ENCODE assay signal across 25 cellular contexts in the genomic region with DNA sequence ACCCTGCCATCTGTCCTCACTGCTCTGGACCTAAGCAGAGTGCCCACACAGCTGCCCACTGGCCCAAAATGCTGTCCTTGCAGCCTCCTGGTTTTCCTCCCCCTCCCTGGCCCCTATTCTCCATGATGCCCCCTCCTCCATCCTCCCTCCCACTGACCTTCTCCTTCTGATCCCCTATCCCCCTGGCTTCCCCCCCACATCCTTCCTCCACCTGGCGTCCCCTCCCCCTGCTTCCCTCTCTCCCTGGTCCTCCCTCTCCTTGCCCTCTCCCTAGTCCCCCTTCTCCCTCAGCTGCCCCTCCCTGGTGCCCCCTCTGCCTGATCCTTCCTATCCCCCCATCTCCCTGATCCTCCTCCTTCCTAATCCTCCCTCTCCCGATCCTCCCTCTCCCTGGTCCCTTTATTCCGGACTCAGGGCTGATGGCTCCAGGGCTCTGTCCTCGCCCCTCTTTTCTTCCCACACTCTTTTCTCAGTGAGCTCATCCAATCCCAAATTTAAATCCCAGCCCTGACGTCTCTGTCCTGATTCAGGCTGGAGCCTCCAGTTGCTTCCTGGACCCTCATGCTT. TPM values are rescaled to one million over a fixed set of nuclear protein-coding genes. Genes with fewer than 3 reads are reported as not detected.
DNase-seq lines count a peak whose midpoint lies in the region; ATAC-seq and TF ChIP-seq lines count a peak whose summit lies in the region.
"Had no signal": no experiment of that assay in that cellular context is flagged by ENCODE, and none has a peak within 500 bp of the region (broad histone marks: within the 10 kb centered on the region; RNA-seq: fewer than 3 reads in every experiment).

No MANE protein-coding gene starts in this region.

- WGBS in mesenchymal stem cell = 78% methylated on average over 5 of the region's 5 CpGs

- no peaks in the 10 kb centered on the region for H3K9me3 ChIP-seq in mesenchymal stem cell (ENCODE audit: control insufficient read depth, low read length)
- H3K9me3 ChIP-seq: sigmoid colon had no signal

- H3K18ac ChIP-seq in mesenchymal stem cell (ENCODE audit: low read depth in 1 of 2, low read length in 2 of 2) = no peak overlapping the region

- H3K4me2 ChIP-seq in mesenchymal stem cell (ENCODE audit: low read length, poor library complexity, severe bottlenecking) = no peak overlapping the region

- no peak overlapping the region for H3K9ac ChIP-seq in mesenchymal stem cell (ENCODE audit: low read length)

- no peak for DNase-seq in activated naive CD8-positive, alpha-beta T cell treated with anti-CD3 and anti-CD28 coated beads, Interleukin-2, amount 10 ng/mL, durations not matched to agents 7 days and 5 days
- DNase-seq in activated naive CD8-positive, alpha-beta T cell treated with anti-CD3 and anti-CD28 coated beads for 36 hours = no peak
- no peak for DNase-seq in mesenchymal stem cell
- DNase-seq in stimulated activated naive B cell treated with anti-CD40 and anti-IgM and Interleukin-4, amounts not matched to agents 10 μg/mL and 1 μg/mL and 100 μg/mL, for 72 hours = no peak
- no peak for DNase-seq in GM20000 (ENCODE audit: low spot score)
- DNase-seq: ACHN; activated CD4-positive, CD25-positive, alpha-beta regulatory T cell treated with anti-CD3 and anti-CD28 coated beads, Interleukin-2, amount 50 U/mL, for 72 hours; activated T-cell treated with anti-CD3 and anti-CD28 coated beads, Interleukin-2, amount 50 U/mL, for 72 hours; HCEC 1CT; KG1; NCI-H1436 treated with DMSO at 0.1 percent for 48 hours; NCI-H510A treated with DMSO at 0.1 percent for 48 hours; RPMI8226; sigmoid colon; stimulated activated CD4-positive, alpha-beta T cell treated with anti-CD3 and anti-CD28 coated beads, Interleukin-15, amount 100 ng/mL, for 24 hours had no signal

- no peak overlapping the region for H3K4me3 ChIP-seq in mesenchymal stem cell (ENCODE audit: insufficient read depth in 1 of 2, low read depth in 1 of 2, low read length in 2 of 2)
- H3K4me3 ChIP-seq: lung, sigmoid colon, SK-N-MC had no signal

- H3K4me1 ChIP-seq in mesenchymal stem cell (ENCODE audit: control insufficient read depth, insufficient read depth, low read depth, low read length) = peaks cover 20% of the 10 kb centered on the region

- no peaks in the 10 kb centered on the region for H3K36me3 Mint-ChIP-seq in activated naive CD8-positive, alpha-beta T cell treated with anti-CD3 and anti-CD28 coated beads, Interleukin-2, amount 10 ng/mL, durations not matched to agents 7 days and 5 days
- no peaks in the 10 kb centered on the region for H3K36me3 Mint-ChIP-seq in activated naive CD8-positive, alpha-beta T cell treated with anti-CD3 and anti-CD28 coated beads for 36 hours
- H3K36me3 Mint-ChIP-seq in IgD-negative memory B cell = peaks cover 4% of the 10 kb centered on the region
- H3K36me3 Mint-ChIP-seq in stimulated activated naive B cell treated with anti-CD40 and anti-IgM and Interleukin-4, amounts not matched to agents 10 μg/mL and 1 μg/mL and 100 μg/mL, for 72 hours = no peaks in the 10 kb centered on the region
- H3K36me3 Mint-ChIP-seq: brain had no signal

- peak overlapping the region in 1 of 2 experiments; percentile 38 for H2BK12ac ChIP-seq in mesenchymal stem cell (ENCODE audit: low read length in 2 of 2)

- H3K36me3 ChIP-seq in mesenchymal stem cell (ENCODE audit: control insufficient read depth in 1 of 2, insufficient read depth in 2 of 2, low read depth in 1 of 2, low read length in 2 of 2) = no peaks in the 10 kb centered on the region
- H3K36me3 ChIP-seq: sigmoid colon had no signal

- no peak overlapping the region for H3K14ac ChIP-seq in mesenchymal stem cell (ENCODE audit: low read length in 2 of 2)

- H4K8ac ChIP-seq in mesenchymal stem cell (ENCODE audit: low read length) = no peak overlapping the region

- H4K91ac ChIP-seq in mesenchymal stem cell (ENCODE audit: low read length) = peak overlapping the region; percentile 82

- H3K23ac ChIP-seq in mesenchymal stem cell (ENCODE audit: low read length in 2 of 2) = no peak overlapping the region

- H2BK120ac ChIP-seq in mesenchymal stem cell (ENCODE audit: low read depth, low read length) = no peak overlapping the region

- H3K27ac ChIP-seq in mesenchymal stem cell (ENCODE audit: low read length, poor library complexity, severe bottlenecking) = no peak overlapping the region
- H3K27ac ChIP-seq: C4-2B, sigmoid colon, SK-N-MC had no signal

- POLR2A ChIA-PET in activated naive CD8-positive, alpha-beta T cell treated with anti-CD3 and anti-CD28 coated beads, Interleukin-2, amount 10 ng/mL, durations not matched to agents 7 days and 5 days (lab: Charles Lee) = no interaction called here

- no peak overlapping the region for H3K4me3 Mint-ChIP-seq in activated naive CD8-positive, alpha-beta T cell treated with anti-CD3 and anti-CD28 coated beads, Interleukin-2, amount 10 ng/mL, durations not matched to agents 7 days and 5 days
- H3K4me3 Mint-ChIP-seq in activated naive CD8-positive, alpha-beta T cell treated with anti-CD3 and anti-CD28 coated beads for 36 hours = no peak overlapping the region
- peak overlapping the region in 2 of 4 donors; percentile 63 to 76 for H3K4me3 Mint-ChIP-seq in IgD-negative memory B cell
- no peak overlapping the region for H3K4me3 Mint-ChIP-seq in stimulated activated naive B cell treated with anti-CD40 and anti-IgM and Interleukin-4, amounts not matched to agents 10 μg/mL and 1 μg/mL and 100 μg/mL, for 72 hours
- H3K4me3 Mint-ChIP-seq: activated T-cell treated with anti-CD3 and anti-CD28 coated beads, Interleukin-2, amount 50 U/mL, for 72 hours; brain had no signal

- no peaks in the 10 kb centered on the region for H3K9me3 Mint-ChIP-seq in activated naive CD8-positive, alpha-beta T cell treated with anti-CD3 and anti-CD28 coated beads, Interleukin-2, amount 10 ng/mL, durations not matched to agents 7 days and 5 days
- H3K9me3 Mint-ChIP-seq in activated naive CD8-positive, alpha-beta T cell treated with anti-CD3 and anti-CD28 coated beads for 36 hours = no peaks in the 10 kb centered on the region
- H3K9me3 Mint-ChIP-seq in IgD-negative memory B cell = no peaks in the 10 kb centered on the region
- H3K9me3 Mint-ChIP-seq in stimulated activated naive B cell treated with anti-CD40 and anti-IgM and Interleukin-4, amounts not matched to agents 10 μg/mL and 1 μg/mL and 100 μg/mL, for 72 hours = no peaks in the 10 kb centered on the region
- H3K9me3 Mint-ChIP-seq: activated T-cell treated with anti-CD3 and anti-CD28 coated beads, Interleukin-2, amount 50 U/mL, for 72 hours had no signal

- H3K4me1 Mint-ChIP-seq in activated naive CD8-positive, alpha-beta T cell treated with anti-CD3 and anti-CD28 coated beads, Interleukin-2, amount 10 ng/mL, durations not matched to agents 7 days and 5 days = peaks cover 31% of the 10 kb centered on the region
- H3K4me1 Mint-ChIP-seq in activated naive CD8-positive, alpha-beta T cell treated with anti-CD3 and anti-CD28 coated beads for 36 hours = peaks cover 32% of the 10 kb centered on the region
- peaks cover 7 to 19% (median 17%) of the 10 kb centered on the region in 3 donors for H3K4me1 Mint-ChIP-seq in IgD-negative memory B cell
- peaks cover 18 to 32% of the 10 kb centered on the region in 2 donors for H3K4me1 Mint-ChIP-seq in stimulated activated naive B cell treated with anti-CD40 and anti-IgM and Interleukin-4, amounts not matched to agents 10 μg/mL and 1 μg/mL and 100 μg/mL, for 72 hours

- peak overlapping the region; percentile 73 for H2BK15ac ChIP-seq in mesenchymal stem cell (ENCODE audit: low read depth, poor library complexity, severe bottlenecking)

- peaks cover 3% of the 10 kb centered on the region for H3K27me3 Mint-ChIP-seq in activated naive CD8-positive, alpha-beta T cell treated with anti-CD3 and anti-CD28 coated beads, Interleukin-2, amount 10 ng/mL, durations not matched to agents 7 days and 5 days
- no peaks in the 10 kb centered on the region for H3K27me3 Mint-ChIP-seq in activated naive CD8-positive, alpha-beta T cell treated with anti-CD3 and anti-CD28 coated beads for 36 hours
- H3K27me3 Mint-ChIP-seq in IgD-negative memory B cell = peaks cover 1% of the 10 kb centered on the region
- peaks cover 10 to 12% of the 10 kb centered on the region in 2 donors for H3K27me3 Mint-ChIP-seq in stimulated activated naive B cell treated with anti-CD40 and anti-IgM and Interleukin-4, amounts not matched to agents 10 μg/mL and 1 μg/mL and 100 μg/mL, for 72 hours

- no peak overlapping the region for H3K4ac ChIP-seq in mesenchymal stem cell (ENCODE audit: low read depth in 1 of 2, low read length in 2 of 2)

- no peak overlapping the region for H2AK5ac ChIP-seq in mesenchymal stem cell (ENCODE audit: low read length, severe bottlenecking)

- no peak overlapping the region for H2BK5ac ChIP-seq in mesenchymal stem cell (ENCODE audit: low read depth, low read length, poor library complexity, severe bottlenecking)

- peaks cover 0 to 5% of the 10 kb centered on the region in 2 experiments for H3K27me3 ChIP-seq in mesenchymal stem cell (ENCODE audit: control insufficient read depth in 1 of 2, insufficient read depth in 1 of 2, low read length in 2 of 2)

- H2AFZ ChIP-seq in mesenchymal stem cell (ENCODE audit: low read depth, low read length) = no peak overlapping the region

- no peak for TF ChIP-seq CTCF in GM20000 (IDR thresholded peaks at IDR 0.05; ENCODE audit: extremely low read depth, missing control alignments)

- peak overlapping the region; percentile 39 for H3K27ac Mint-ChIP-seq in activated naive CD8-positive, alpha-beta T cell treated with anti-CD3 and anti-CD28 coated beads, Interleukin-2, amount 10 ng/mL, durations not matched to agents 7 days and 5 days
- no peak overlapping the region for H3K27ac Mint-ChIP-seq in activated naive CD8-positive, alpha-beta T cell treated with anti-CD3 and anti-CD28 coated beads for 36 hours
- peak overlapping the region in 2 of 3 donors; percentile 67 to 81 for H3K27ac Mint-ChIP-seq in IgD-negative memory B cell
- H3K27ac Mint-ChIP-seq in stimulated activated naive B cell treated with anti-CD40 and anti-IgM and Interleukin-4, amounts not matched to agents 10 μg/mL and 1 μg/mL and 100 μg/mL, for 72 hours = peak overlapping the region; percentile 79
- H3K27ac Mint-ChIP-seq: activated T-cell treated with anti-CD3 and anti-CD28 coated beads, Interleukin-2, amount 50 U/mL, for 72 hours had no signal

- no peak for ATAC-seq in activated naive CD8-positive, alpha-beta T cell treated with anti-CD3 and anti-CD28 coated beads, Interleukin-2, amount 10 ng/mL, durations not matched to agents 7 days and 5 days (ENCODE audit: low read depth)
- no peak for ATAC-seq in stimulated activated naive B cell treated with anti-CD40 and anti-IgM and Interleukin-4, amounts not matched to agents 10 μg/mL and 1 μg/mL and 100 μg/mL, for 72 hours (replicated peaks)
- ATAC-seq in HG02852 (IDR thresholded peaks at IDR 0.05; ENCODE audit: unreplicated experiment) (no peak), HG03457 (IDR thresholded peaks at IDR 0.05; ENCODE audit: unreplicated experiment) (no peak)
- ATAC-seq: activated T-cell treated with anti-CD3 and anti-CD28 coated beads, Interleukin-2, amount 50 U/mL, for 72 hours had no signal

- H3K79me1 ChIP-seq in mesenchymal stem cell (replicated peaks; ENCODE audit: low read length, poor library complexity, severe bottlenecking) = no peaks in the 10 kb centered on the region

RNA-seq across cellular contexts. Expression of gene RHBDF2, which starts 17.9 kb away (rescaled TPM):
- total RNA-seq in activated naive CD8-positive, alpha-beta T cell treated with anti-CD3 and anti-CD28 coated beads, Interleukin-2, amount 10 ng/mL, durations not matched to agents 7 days and 5 days = 10 to 100 TPM; 65.1 to 67.2 TPM
- total RNA-seq in activated naive CD8-positive, alpha-beta T cell treated with anti-CD3 and anti-CD28 coated beads for 36 hours = 10 to 100 TPM; 20.7 to 22.2 TPM
- polyA plus RNA-seq in IgD-negative memory B cell = 160 TPM
- 19.9 TPM for polyA plus RNA-seq in mesenchymal stem cell (2013, experiment 1 of 2)
- 18.4 TPM for polyA plus RNA-seq in mesenchymal stem cell (2013, experiment 2 of 2)

RNA-seq across cellular contexts. Expression of gene CYGB, which starts 18.4 kb away (rescaled TPM):
- total RNA-seq in activated naive CD8-positive, alpha-beta T cell treated with anti-CD3 and anti-CD28 coated beads, Interleukin-2, amount 10 ng/mL, durations not matched to agents 7 days and 5 days = under 1 TPM in 1 of 2 experiments, not detected in 1; 0.37 TPM
- total RNA-seq in activated naive CD8-positive, alpha-beta T cell treated with anti-CD3 and anti-CD28 coated beads for 36 hours = under 1 TPM; 0.33 to 0.62 TPM
- polyA plus RNA-seq in IgD-negative memory B cell = 2.1 TPM
- 313 TPM for polyA plus RNA-seq in mesenchymal stem cell (2013, experiment 1 of 2)
- polyA plus RNA-seq in mesenchymal stem cell (2013, experiment 2 of 2) = 315 TPM

RNA-seq across cellular contexts. Expression of gene PRCD, which starts 20.7 kb away (rescaled TPM):
- total RNA-seq in activated naive CD8-positive, alpha-beta T cell treated with anti-CD3 and anti-CD28 coated beads, Interleukin-2, amount 10 ng/mL, durations not matched to agents 7 days and 5 days = 1 to 10 TPM in 1 of 2 experiments, under 1 TPM in 1; 0.78 to 1.1 TPM
- total RNA-seq in activated naive CD8-positive, alpha-beta T cell treated with anti-CD3 and anti-CD28 coated beads for 36 hours = under 1 TPM; 0.36 to 0.66 TPM
- polyA plus RNA-seq in IgD-negative memory B cell = 24.4 TPM
- polyA plus RNA-seq in mesenchymal stem cell (2013, experiment 1 of 2) = 13.5 TPM
- polyA plus RNA-seq in mesenchymal stem cell (2013, experiment 2 of 2) = 14.0 TPM
- total RNA-seq: kidney epithelial cell had no signal

RNA-seq across cellular contexts. Expression of gene AANAT, which starts 51.7 kb away (rescaled TPM):
- total RNA-seq in activated naive CD8-positive, alpha-beta T cell treated with anti-CD3 and anti-CD28 coated beads, Interleukin-2, amount 10 ng/mL, durations not matched to agents 7 days and 5 days = not detected
- under 1 TPM in 1 of 2 experiments, not detected in 1; 0.36 TPM for total RNA-seq in activated naive CD8-positive, alpha-beta T cell treated with anti-CD3 and anti-CD28 coated beads for 36 hours
- 1.1 TPM for polyA plus RNA-seq in IgD-negative memory B cell
- 0.03 TPM for polyA plus RNA-seq in mesenchymal stem cell (2013, experiment 1 of 2)
- 0.01 TPM for polyA plus RNA-seq in mesenchymal stem cell (2013, experiment 2 of 2)
- total RNA-seq: activated T-cell treated with anti-CD3 and anti-CD28 coated beads, Interleukin-2, amount 50 U/mL, for 72 hours; glomerular endothelial cell; kidney epithelial cell; sigmoid colon; ureter had no signal
